8 cellular contexts compared by ENCODE assay signal in genomic region chr2:216082388-216082733, GRCh38. TPM values are rescaled to one million over a fixed set of nuclear protein-coding genes. Genes with fewer than 3 reads are reported as not detected.
DNase-seq lines count a peak whose midpoint lies in the region; ATAC-seq, FAIRE-seq and TF ChIP-seq lines count a peak whose summit lies in the region.

No MANE protein-coding gene starts in this region.

- H3K27ac ChIP-seq in OCI-LY3 (ENCODE audit: low read length), result no peak overlapping the region
- H3K27ac ChIP-seq in pancreas, result peak overlapping the region in 1 of 4 donors; percentile 47

- H2AFZ ChIP-seq in OCI-LY3 (ENCODE audit: low read depth, low read length), result 0 out of 2 replicates have a peak overlapping the region, but pooled peaks have one; percentile 18

- H3K4me1 ChIP-seq in OCI-LY3 (ENCODE audit: low read length), result peaks cover 17% of the 10 kb centered on the region; the same call in 1 of the 2 replicates
- H3K4me1 ChIP-seq in endocrine pancreas (ENCODE audit: control insufficient read depth, insufficient read depth, low read length), result peaks cover 4% of the 10 kb centered on the region
- peaks cover 0 to 10% (median 6%) of the 10 kb centered on the region in 3 donors for H3K4me1 ChIP-seq in pancreas

- no peak for TF ChIP-seq CTCF in OCI-LY3 (IDR thresholded peaks at IDR 0.05; ENCODE audit: low read depth, low read length)
- TF ChIP-seq CTCF in pancreas (IDR thresholded peaks at IDR 0.05), result no peak

- peak overlapping the region; percentile 72 for H3K9ac ChIP-seq in OCI-LY3 (ENCODE audit: low read length)
- peak overlapping the region; percentile 75 for H3K9ac ChIP-seq in endocrine pancreas (ENCODE audit: control insufficient read depth, insufficient read depth, low read length)

- peak overlapping the region; percentile 79 for H3K4me2 ChIP-seq in OCI-LY3 (ENCODE audit: low read length)

- H3K4me3 ChIP-seq in OCI-LY3 (ENCODE audit: low read length) (peak overlapping the region; percentile 82), endocrine pancreas (ENCODE audit: control insufficient read depth, insufficient read depth, low read length) (peak overlapping the region; percentile 59), pancreas (peak overlapping the region in 3 of 4 donors; percentile 52 to 77 (median 54))

- no peaks in the 10 kb centered on the region for H3K36me3 ChIP-seq in OCI-LY3 (replicated peaks; ENCODE audit: low read depth, low read length)
- H3K36me3 ChIP-seq in endocrine pancreas (ENCODE audit: control insufficient read depth, insufficient read depth, low read length), result no peaks in the 10 kb centered on the region
- no peaks in the 10 kb centered on the region for H3K36me3 ChIP-seq in pancreas

- no peaks in the 10 kb centered on the region for H3K9me3 ChIP-seq in OCI-LY3 (ENCODE audit: insufficient read depth, low read length)
- H3K9me3 ChIP-seq in endocrine pancreas (ENCODE audit: control insufficient read depth, low read length), result no peaks in the 10 kb centered on the region
- H3K9me3 ChIP-seq in pancreas, result no peaks in the 10 kb centered on the region

- FAIRE-seq in pancreas (lab: Jason Lieb, UNC), result no peak

- H4K20me1 ChIP-seq in OCI-LY3 (ENCODE audit: insufficient read depth, low read length), result no peaks in the 10 kb centered on the region

- ATAC-seq in pancreas (peak in 1 of 4 donors; percentile 8), GM21390 (IDR thresholded peaks at IDR 0.05; ENCODE audit: unreplicated experiment) (no peak), HG03342 (IDR thresholded peaks at IDR 0.05; ENCODE audit: unreplicated experiment) (no peak)

- H3K27me3 ChIP-seq in OCI-LY3 (ENCODE audit: low read depth, low read length) (no peaks in the 10 kb centered on the region), endocrine pancreas (ENCODE audit: control insufficient read depth, insufficient read depth, low read length) (no peaks in the 10 kb centered on the region), pancreas (no peaks in the 10 kb centered on the region)

- H3K79me2 ChIP-seq in OCI-LY3 (ENCODE audit: low read length), result no peaks in the 10 kb centered on the region

- in situ Hi-C loops in G401 (cut with HindIII; ENCODE audit: low sequenced_read_pairs), result no loop called here

- DNase-seq in G401 (ENCODE audit: low spot score) (peak; percentile 60), pancreas (no peak), LoVo (ENCODE audit: low spot score) (no peak), glomerular visceral epithelial cell (ENCODE audit: extremely low spot score) (no peak)

- 51 to 62% methylated on average over 7 of the region's 7 CpGs for WGBS in pancreas, 2 donors

- intact Hi-C loops in pancreas (cut with DNase I), result no loop called here

RNA-seq across cellular contexts. Expression of gene TMEM169, which starts 0.6 kb away (rescaled TPM):
- total RNA-seq in G401 (2014; rRNA removed; shearing (Covaris generic)), result 0.12 and 0.37 TPM in 2 replicates
- under 1 TPM; 0.19 to 0.55 (median 0.44) TPM for total RNA-seq in pancreas
- under 1 TPM; 0.15 to 0.47 TPM for polyA plus RNA-seq in pancreas

RNA-seq across cellular contexts. Expression of gene PECR, which starts 0.8 kb away (rescaled TPM):
- total RNA-seq in G401 (2014; rRNA removed; shearing (Covaris generic)), result 10.3 and 11.2 TPM in 2 replicates
- total RNA-seq in pancreas, result 1 to 10 TPM; 3.8 to 7.5 (median 4.8) TPM
- 1 to 10 TPM; 4.7 to 6.8 TPM for polyA plus RNA-seq in pancreas

RNA-seq across cellular contexts. Expression of gene XRCC5, which starts 26.8 kb away (rescaled TPM):
- total RNA-seq in G401 (2014; rRNA removed; shearing (Covaris generic)), result 292 and 431 TPM in 2 replicates
- 100 to 1,000 TPM in 3 of 6 donors, 10 to 100 TPM in 3; 63.5 to 117 (median 98.5) TPM for total RNA-seq in pancreas
- 10 to 100 TPM; 29.0 to 58.7 TPM for polyA plus RNA-seq in pancreas
